Comparison of ENCODE assay signal across 8 cellular contexts in the genomic region with DNA sequence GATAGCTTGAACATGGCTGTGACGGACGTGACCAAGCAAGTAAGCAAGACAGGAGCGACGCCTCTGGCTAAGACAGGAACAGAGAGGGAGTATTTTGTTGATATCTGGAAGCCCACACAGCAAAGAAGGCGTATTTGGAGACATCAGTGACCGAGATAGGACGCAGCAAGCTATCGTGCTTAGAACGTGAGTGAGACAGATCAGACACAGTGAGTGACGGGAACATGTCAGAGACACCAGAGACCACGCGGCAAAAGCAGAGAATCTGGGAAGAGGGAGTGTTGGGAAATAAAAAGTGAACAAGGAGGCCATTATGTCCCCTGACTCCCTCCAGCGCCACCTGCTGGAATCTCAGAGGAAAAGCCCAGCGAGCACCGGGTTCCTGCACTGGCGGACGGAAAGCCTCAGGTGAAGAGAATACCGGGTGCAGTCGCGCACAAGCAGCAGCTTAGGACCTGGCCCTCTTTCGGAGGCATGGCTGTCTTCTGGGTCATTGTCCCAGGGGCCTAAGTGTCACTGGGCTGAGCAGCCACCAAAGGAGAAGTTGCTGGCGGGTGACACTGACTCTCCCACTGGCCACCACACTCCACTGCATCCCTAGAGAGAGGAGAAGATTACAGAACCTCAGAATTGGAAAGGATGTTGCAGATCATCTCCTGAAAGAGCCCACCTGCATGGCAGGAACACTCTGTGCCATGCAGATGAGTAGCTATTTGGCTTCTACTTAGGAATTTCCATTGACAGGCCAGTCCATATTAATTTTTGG.
A peak's percentile ranks its signal among the peaks of the same experiment; 100 is the strongest.
DNase-seq lines count a peak whose midpoint lies in the region; ATAC-seq, FAIRE-seq and TF ChIP-seq lines count a peak whose summit lies in the region.

No MANE protein-coding gene starts in this region.

- peak; percentile 62 to 65 for ATAC-seq in naive thymus-derived CD8-positive, alpha-beta T cell

- peaks cover 2% of the 10 kb centered on the region for H3K4me1 Mint-ChIP-seq in activated CD4-positive, alpha-beta memory T cell treated with anti-CD3 and anti-CD28 coated beads, Interleukin-2, amount 10 ng/mL, durations not matched to agents 7 days and 5 days
- peaks cover 2 to 10% (median 5%) of the 10 kb centered on the region in 4 donors for H3K4me1 Mint-ChIP-seq in naive thymus-derived CD8-positive, alpha-beta T cell

- no peaks in the 10 kb centered on the region for H3K36me3 Mint-ChIP-seq in activated CD4-positive, alpha-beta memory T cell treated with anti-CD3 and anti-CD28 coated beads, Interleukin-2, amount 10 ng/mL, durations not matched to agents 7 days and 5 days (ENCODE audit: low read depth)
- H3K36me3 Mint-ChIP-seq in naive thymus-derived CD8-positive, alpha-beta T cell: no peaks in the 10 kb centered on the region

- DNase-seq in HEK293T (ENCODE audit: extremely low spot score): peak; percentile 69
- peak; percentile 48 for DNase-seq in NCI-H146 treated with DMSO at 0.1 percent for 48 hours (lab: John Stamatoyannopoulos, UW; ENCODE audit: unreplicated experiment)
- DNase-seq in activated CD4-positive, alpha-beta memory T cell treated with anti-CD3 and anti-CD28 coated beads, Interleukin-2, amount 10 ng/mL, durations not matched to agents 7 days and 5 days: peak; percentile 62
- DNase-seq in endothelial cell of umbilical vein (ENCODE audit: low read depth, low spot score): peak; percentile 59
- DNase-seq in naive thymus-derived CD8-positive, alpha-beta T cell: peak; percentile 14 to 69 (median 45)
- DNase-seq in stromal cell of bone marrow (ENCODE audit: low read depth): peak; percentile 25
- DNase-seq in NK-92 treated with Interleukin-12 subunit alpha and Interleukin-12 subunit beta, amount 100 ng/mL, for 24 hours (lab: John Stamatoyannopoulos, UW): no peak

- POLR2A ChIA-PET in HEK293T (lab: Yijun Ruan, JAX): no interaction called here
- POLR2A ChIA-PET in activated CD4-positive, alpha-beta memory T cell treated with anti-CD3 and anti-CD28 coated beads, Interleukin-2, amount 10 ng/mL, durations not matched to agents 7 days and 5 days (lab: Charles Lee): no interaction called here
- POLR2A ChIA-PET in endothelial cell of umbilical vein (lab: Charles Lee): no interaction called here
- POLR2A ChIA-PET in naive thymus-derived CD8-positive, alpha-beta T cell (lab: Charles Lee): no interaction called here

- H3K9me1 ChIP-seq in endothelial cell of umbilical vein (replicated peaks; ENCODE audit: control insufficient read depth, extremely low read depth, insufficient read depth, low read length): no peaks in the 10 kb centered on the region

- intact Hi-C loops in endothelial cell of umbilical vein (cut with micrococcal nuclease): loop anchor here (1.0 kb wide), 6 partner anchors 9 to 304 kb away; no protein-coding TSS in a partner anchor

- H3K9me3 Mint-ChIP-seq in activated CD4-positive, alpha-beta memory T cell treated with anti-CD3 and anti-CD28 coated beads, Interleukin-2, amount 10 ng/mL, durations not matched to agents 7 days and 5 days: no peaks in the 10 kb centered on the region
- H3K9me3 Mint-ChIP-seq in naive thymus-derived CD8-positive, alpha-beta T cell: no peaks in the 10 kb centered on the region

- H3K9ac ChIP-seq in endothelial cell of umbilical vein (replicated peaks; ENCODE audit: extremely low read depth, insufficient read depth, low read length): no peak overlapping the region

- H3K36me3 ChIP-seq in endothelial cell of umbilical vein (ENCODE audit: control insufficient read depth in 2 of 2, extremely low read depth in 1 of 2, insufficient read depth in 2 of 2, low read length in 2 of 2): no peaks in the 10 kb centered on the region

- peaks cover 29% of the 10 kb centered on the region for H3K27me3 Mint-ChIP-seq in activated CD4-positive, alpha-beta memory T cell treated with anti-CD3 and anti-CD28 coated beads, Interleukin-2, amount 10 ng/mL, durations not matched to agents 7 days and 5 days
- H3K27me3 Mint-ChIP-seq in naive thymus-derived CD8-positive, alpha-beta T cell: peaks cover 15 to 55% (median 33%) of the 10 kb centered on the region in 5 donors

- H3K27ac Mint-ChIP-seq in activated CD4-positive, alpha-beta memory T cell treated with anti-CD3 and anti-CD28 coated beads, Interleukin-2, amount 10 ng/mL, durations not matched to agents 7 days and 5 days: no peak overlapping the region
- peak overlapping the region in 1 of 10 donors; percentile 22 for H3K27ac Mint-ChIP-seq in naive thymus-derived CD8-positive, alpha-beta T cell

- H3K27me3 ChIP-seq in endothelial cell of umbilical vein (ENCODE audit: control insufficient read depth in 2 of 2, insufficient read depth in 2 of 2, low read length in 2 of 2): peaks cover 0 to 7% of the 10 kb centered on the region in 2 experiments

- no peak overlapping the region for H3K27ac ChIP-seq in endothelial cell of umbilical vein (ENCODE audit: insufficient read depth, low read depth, low read length)

- no TSS peak for BruUV-seq in endothelial cell of umbilical vein (replicated peaks; lab: Mats Ljungman, UMichigan)

- TF ChIP-seq POLR2A in endothelial cell of umbilical vein (IDR thresholded peaks at IDR 0.05; ENCODE audit: low read depth, low read length): no peak

- no peak overlapping the region for H3K4me3 ChIP-seq in endothelial cell of umbilical vein (replicated peaks in 1 of 3; ENCODE audit: insufficient read depth in 1 of 3, low read depth in 1 of 3, low read length in 3 of 3)

- CTCF ChIA-PET in HEK293T (lab: Yijun Ruan, JAX): interaction anchor here (0.6 to 1.9 kb wide), 4 partner anchors 9 to 498 kb away, joined by 3 to 7 read pairs (median 4); no protein-coding TSS in a partner anchor
- CTCF ChIA-PET in activated CD4-positive, alpha-beta memory T cell treated with anti-CD3 and anti-CD28 coated beads, Interleukin-2, amount 10 ng/mL, durations not matched to agents 7 days and 5 days (lab: Charles Lee): interaction anchor here (0.9 to 2.5 kb wide), 11 partner anchors 8 to 552 kb away, joined by 3 to 12 read pairs (median 3); no protein-coding TSS in a partner anchor
- CTCF ChIA-PET in endothelial cell of umbilical vein (lab: Charles Lee): interaction anchor here (0.6 to 5.8 kb wide), 19 partner anchors 9 to 632 kb away, joined by 3 to 141 read pairs (median 5); no protein-coding TSS in a partner anchor

- no peaks in the 10 kb centered on the region for H3K9me3 ChIP-seq in endothelial cell of umbilical vein (replicated peaks; ENCODE audit: control insufficient read depth, insufficient read depth, low read length)

- TF ChIP-seq CTCF in GM12874 (IDR thresholded peaks at IDR 0.05; ENCODE audit: insufficient read depth, low read depth, low read length) (peak; percentile 91), endothelial cell of umbilical vein (IDR thresholded peaks at IDR 0.05; ENCODE audit: extremely low read depth in 1 of 2, insufficient read depth in 1 of 2, low read depth in 1 of 2, low read length in 2 of 2) (peak; percentile 85 to 90)

- no peaks in the 10 kb centered on the region for H3K79me2 ChIP-seq in endothelial cell of umbilical vein (ENCODE audit: control insufficient read depth, insufficient read depth, low read length)

- dilution Hi-C loops in endothelial cell of umbilical vein (cut with MboI; ENCODE audit: extremely low pct_ligation_motif_present, low sequenced_read_pairs): no loop called here

- H3K4me3 Mint-ChIP-seq in activated CD4-positive, alpha-beta memory T cell treated with anti-CD3 and anti-CD28 coated beads, Interleukin-2, amount 10 ng/mL, durations not matched to agents 7 days and 5 days: no peak overlapping the region
- peak overlapping the region in 6 of 10 donors; percentile 20 to 75 (median 34) for H3K4me3 Mint-ChIP-seq in naive thymus-derived CD8-positive, alpha-beta T cell

- FAIRE-seq in endothelial cell of umbilical vein (lab: Jason Lieb, UNC): peak; percentile 80

- no peaks in the 10 kb centered on the region for H3K4me1 ChIP-seq in endothelial cell of umbilical vein (ENCODE audit: control insufficient read depth, extremely low read depth, insufficient read depth, low read length)

- peak overlapping the region; percentile 91 for H2AFZ ChIP-seq in endothelial cell of umbilical vein (ENCODE audit: low read depth, low read length)

- no peaks in the 10 kb centered on the region for H4K20me1 ChIP-seq in endothelial cell of umbilical vein (replicated peaks; ENCODE audit: control insufficient read depth, extremely low read depth, insufficient read depth, low read length)

- no peak overlapping the region for H3K4me2 ChIP-seq in endothelial cell of umbilical vein (ENCODE audit: insufficient read depth, low read length)

TF ChIP-seq in HEK293T, 16 proteins besides CTCF, POLR2A, EP300 and RAD21:
- 0 out of 2 replicates have a peak, but pooled peaks have one; percentile 24 for TF ChIP-seq L3MBTL2 (conservative IDR thresholded peaks at IDR 0.05)
- TF ChIP-seq NFRKB (IDR thresholded peaks at IDR 0.05): no peak

TF ChIP-seq in endothelial cell of umbilical vein, 7 proteins besides CTCF, POLR2A, EP300 and RAD21:
- TF ChIP-seq JUN (IDR thresholded peaks at IDR 0.05; ENCODE audit: borderline replicate concordance, insufficient read depth, insufficient read length, low read depth) (no peak), EZH2 (IDR thresholded peaks at IDR 0.05; ENCODE audit: borderline replicate concordance, low read depth, low read length, severe bottlenecking) (no peak), GATA2 (IDR thresholded peaks at IDR 0.05; ENCODE audit: insufficient read depth, insufficient read length, low read depth, low read length) (no peak), FOS (IDR thresholded peaks at IDR 0.05; ENCODE audit: borderline replicate concordance, insufficient read depth, low read length) (no peak), POLR2AphosphoS5 (IDR thresholded peaks at IDR 0.05; ENCODE audit: insufficient read depth, low read depth, low read length) (no peak), MYC (IDR thresholded peaks at IDR 0.05; ENCODE audit: low read depth, low read length) (no peak)
- TF ChIP-seq, protein P1, sequence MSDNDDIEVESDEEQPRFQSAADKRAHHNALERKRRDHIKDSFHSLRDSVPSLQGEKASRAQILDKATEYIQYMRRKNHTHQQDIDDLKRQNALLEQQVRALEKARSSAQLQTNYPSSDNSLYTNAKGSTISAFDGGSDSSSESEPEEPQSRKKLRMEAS (IDR thresholded peaks at IDR 0.05; ENCODE audit: insufficient read depth, insufficient read length): no peak
